Comparison of ENCODE assay signal across 8 cellular contexts in genomic region chr14:85415015-85415712, GRCh38.
DNase-seq lines count a peak whose midpoint lies in the region; ATAC-seq and TF ChIP-seq lines count a peak whose summit lies in the region.

No MANE protein-coding gene starts in this region.

- no peaks in the 10 kb centered on the region for H3K4me1 ChIP-seq in mucosa of descending colon (ENCODE audit: low read depth)

- DNase-seq in Ammon's horn (ENCODE audit: low spot score) (peak; percentile 10), NCI-H1105 (lab: John Stamatoyannopoulos, UW) (peak; percentile 58), dermis blood vessel endothelial cell (peak; percentile 85), mucosa of descending colon (peak in 1 of 3 donors; percentile 19), AML-193 (lab: John Stamatoyannopoulos, UW) (no peak), NCI-H524 (lab: John Stamatoyannopoulos, UW) (no peak), DMS114 treated with DMSO at 0.1 percent for 48 hours (lab: John Stamatoyannopoulos, UW; ENCODE audit: unreplicated experiment) (no peak)

- H3K4me3 ChIP-seq in mucosa of descending colon = no peak overlapping the region

- intact Hi-C loops in mucosa of descending colon (cut with DNase I, micrococcal nuclease) = no loop called here

- peak; percentile 45 for ATAC-seq in mucosa of descending colon
- ATAC-seq in GM18907 (IDR thresholded peaks at IDR 0.05; ENCODE audit: unreplicated experiment) = no peak

- H3K36me3 ChIP-seq in mucosa of descending colon (ENCODE audit: low read depth) = no peaks in the 10 kb centered on the region

- no peaks in the 10 kb centered on the region for H3K9me3 ChIP-seq in mucosa of descending colon

- no peak for TF ChIP-seq CTCF in mucosa of descending colon (IDR thresholded peaks at IDR 0.05)

Comparison
In these comparisons a context has a peak if more than half of its experiments do, and no peak if none do; other contexts are left out.
1. DNase-seq: peak in Ammon's horn (single experiment), NCI-H1105 (single experiment) and dermis blood vessel endothelial cell (single experiment); none in AML-193 (0 of 2), NCI-H524 (0 of 2) and DMS114 treated with DMSO at 0.1 percent for 48 hours (single experiment).